Comparison of ENCODE assay signal across 9 cellular contexts in genomic region chr4:36351082-36351666, GRCh38.
A peak's percentile ranks its signal among the peaks of the same experiment; 100 is the strongest.
DNase-seq lines count a peak whose midpoint lies in the region; ATAC-seq and TF ChIP-seq lines count a peak whose summit lies in the region.
"Had no signal": no experiment of that assay in that cellular context is flagged by ENCODE, and none has a peak within 500 bp of the region (broad histone marks: within the 10 kb centered on the region; RNA-seq: fewer than 3 reads in every experiment).

No MANE protein-coding gene starts in this region.

- H3K27me3 Mint-ChIP-seq in neural crest cell (ENCODE audit: low read depth), result no peaks in the 10 kb centered on the region

- ATAC-seq in GM18502 (IDR thresholded peaks at IDR 0.05; ENCODE audit: poor library complexity, unreplicated experiment) (peak; percentile 61), HG03139 (IDR thresholded peaks at IDR 0.05; ENCODE audit: unreplicated experiment) (peak; percentile 46), esophagus mucosa (peak; percentile 83)

- H3K27ac ChIP-seq in 22Rv1 (no peak overlapping the region), substantia nigra (ENCODE audit: low read depth, low read length, poor library complexity, severe bottlenecking) (peak overlapping the region; percentile 62)
- H3K27ac ChIP-seq: skin epidermis had no signal

- no peak overlapping the region for H3K27ac Mint-ChIP-seq in neural crest cell (ENCODE audit: unreplicated experiment)

- H3K36me3 ChIP-seq in NT2/D1 (ENCODE audit: insufficient read depth, insufficient read length, low read length), result no peaks in the 10 kb centered on the region

- no peak overlapping the region for H3K9ac ChIP-seq in NT2/D1 (ENCODE audit: insufficient read length, low read depth)

- DNase-seq in NT2/D1 (ENCODE audit: low read depth, low spot score) (peak; percentile 33), activated T-cell treated with anti-CD3 and anti-CD28 coated beads for 1 hour (ENCODE audit: low read depth) (peak; percentile 68), neural crest cell (ENCODE audit: low read depth, low spot score) (peak; percentile 62), substantia nigra (lab: John Stamatoyannopoulos, UW) (peak in 39 of 49 donors; percentile 14 to 80 (median 55))

- no peaks in the 10 kb centered on the region for H3K9me3 Mint-ChIP-seq in neural crest cell

- H3K4me3 ChIP-seq in NT2/D1 (ENCODE audit: insufficient read length, low read depth), result no peak overlapping the region
- H3K4me3 ChIP-seq: skin epidermis had no signal

- no peak overlapping the region for H3K4me3 Mint-ChIP-seq in neural crest cell

- H3K36me3 Mint-ChIP-seq in neural crest cell (ENCODE audit: low read depth), result no peaks in the 10 kb centered on the region

- no peaks in the 10 kb centered on the region for H3K9me3 ChIP-seq in NT2/D1 (ENCODE audit: insufficient read depth, low read length)

- no peaks in the 10 kb centered on the region for H3K4me1 ChIP-seq in NT2/D1 (ENCODE audit: insufficient read depth, insufficient read length)

- no peaks in the 10 kb centered on the region for H3K27me3 ChIP-seq in NT2/D1 (ENCODE audit: insufficient read depth, insufficient read length)

- TF ChIP-seq CTCF in 22Rv1 (IDR thresholded peaks at IDR 0.05) (peak; percentile 88), neural crest cell (conservative IDR thresholded peaks at IDR 0.05) (peak; percentile 90)

- peaks cover 17% of the 10 kb centered on the region for H3K4me1 Mint-ChIP-seq in neural crest cell
